In the genomic region with DNA sequence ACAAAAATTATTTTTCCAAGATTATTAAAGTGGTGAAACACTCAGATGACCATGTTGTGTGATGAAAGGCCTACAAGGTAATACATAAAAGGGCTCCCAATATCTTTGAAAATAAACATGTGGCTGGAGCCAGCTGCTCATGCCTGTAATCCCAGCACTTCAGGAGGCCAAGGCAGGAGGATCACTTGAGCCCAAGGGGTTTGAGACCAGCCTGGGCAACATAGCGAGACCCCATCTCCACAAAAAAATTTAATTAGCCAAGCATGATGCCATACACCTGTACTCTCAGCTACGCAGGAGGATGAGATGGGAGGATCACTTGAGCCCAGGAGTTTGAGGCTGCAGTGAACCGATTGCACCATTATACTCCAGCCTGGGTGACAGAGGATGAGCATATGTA, we compare ENCODE assay signal across 18 cellular contexts.
"Had no signal": no experiment of that assay in that cellular context is flagged by ENCODE, and none has a peak within 500 bp of the region (broad histone marks: within the 10 kb centered on the region; RNA-seq: fewer than 3 reads in every experiment).

No MANE protein-coding gene starts in this region.

- H3K9me3 Mint-ChIP-seq: naive thymus-derived CD4-positive, alpha-beta T cell had no signal

- H3K4me3 ChIP-seq: coronary artery, dorsolateral prefrontal cortex, right atrium auricular region, sigmoid colon, skin epidermis, tibial artery, upper lobe of left lung, uterus had no signal

- ATAC-seq: left colon; naive thymus-derived CD4-positive, alpha-beta T cell; stimulated activated naive CD8-positive, alpha-beta T cell treated with anti-CD3 and anti-CD28 coated beads, Interleukin-15, Interleukin-2, amounts not matched to agents 100 U/mL and 50 U/mL, for 24 hours had no signal

- H3K4me3 Mint-ChIP-seq: naive thymus-derived CD4-positive, alpha-beta T cell; neural crest cell had no signal

- H3K27me3 ChIP-seq: dorsolateral prefrontal cortex, right atrium auricular region, sigmoid colon, tibial artery, upper lobe of left lung, uterus had no signal

- H3K36me3 ChIP-seq: uterus had no signal

- H3K27ac ChIP-seq: coronary artery, right atrium auricular region, sigmoid colon, skin epidermis, tibial artery, upper lobe of left lung, uterus had no signal

- H3K4me1 ChIP-seq: uterus had no signal

- H3K9me3 ChIP-seq: right atrium auricular region, sigmoid colon, tibial artery, upper lobe of left lung, uterus had no signal

- DNase-seq: dorsolateral prefrontal cortex; effector CD8-positive, alpha-beta T cell; foreskin melanocyte; head of caudate nucleus; hippocampal formation; left colon; naive thymus-derived CD4-positive, alpha-beta T cell; posterior cingulate gyrus; sigmoid colon; stimulated activated CD4-positive, alpha-beta T cell treated with anti-CD3 and anti-CD28 coated beads, Interleukin-2, amount 100 ng/mL, for 24 hours; stimulated activated naive CD8-positive, alpha-beta T cell treated with anti-CD3 and anti-CD28 coated beads, Interleukin-15, Interleukin-2, amounts not matched to agents 100 U/mL and 50 U/mL, for 24 hours; tibial artery; upper lobe of left lung; uterus had no signal
